2 cellular contexts compared by ENCODE assay signal in the genomic region with DNA sequence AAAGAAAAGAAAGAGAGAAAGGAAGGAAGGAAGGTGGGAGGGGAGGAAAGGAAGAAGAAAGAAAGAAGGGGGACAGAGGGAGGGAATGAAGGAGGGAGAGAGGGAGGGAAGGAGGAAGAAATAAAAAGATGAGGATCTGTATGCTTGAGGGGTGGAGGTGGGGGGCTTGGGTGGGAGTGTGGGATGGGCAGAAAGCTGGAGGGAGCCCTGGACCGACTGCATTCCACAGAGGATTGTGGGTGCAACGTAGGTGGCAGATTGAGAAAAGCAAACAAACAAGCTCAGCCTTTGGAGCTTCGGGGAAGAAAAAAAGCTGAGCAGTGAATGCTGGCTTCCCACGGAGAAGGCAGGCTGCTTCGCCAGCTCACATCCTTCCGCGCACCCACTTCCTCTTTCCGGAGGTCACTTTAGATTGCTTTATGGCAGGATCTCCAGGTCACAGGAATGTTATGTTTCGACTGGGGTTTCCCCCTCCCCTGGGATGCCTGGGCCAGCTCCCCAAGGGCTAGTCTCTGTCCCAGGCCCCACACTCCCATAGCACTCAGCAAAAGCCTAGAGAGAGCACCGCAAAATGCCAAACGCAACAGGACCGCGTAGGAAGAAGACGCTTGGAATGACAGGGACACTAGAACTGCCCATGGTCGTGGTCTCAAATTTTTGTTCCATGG.
TF ChIP-seq lines count a peak whose summit lies in the region.

No MANE protein-coding gene starts in this region.

TF ChIP-seq in A549, 52 proteins besides CTCF, POLR2A, EP300 and RAD21:
- TF ChIP-seq, protein P1, sequence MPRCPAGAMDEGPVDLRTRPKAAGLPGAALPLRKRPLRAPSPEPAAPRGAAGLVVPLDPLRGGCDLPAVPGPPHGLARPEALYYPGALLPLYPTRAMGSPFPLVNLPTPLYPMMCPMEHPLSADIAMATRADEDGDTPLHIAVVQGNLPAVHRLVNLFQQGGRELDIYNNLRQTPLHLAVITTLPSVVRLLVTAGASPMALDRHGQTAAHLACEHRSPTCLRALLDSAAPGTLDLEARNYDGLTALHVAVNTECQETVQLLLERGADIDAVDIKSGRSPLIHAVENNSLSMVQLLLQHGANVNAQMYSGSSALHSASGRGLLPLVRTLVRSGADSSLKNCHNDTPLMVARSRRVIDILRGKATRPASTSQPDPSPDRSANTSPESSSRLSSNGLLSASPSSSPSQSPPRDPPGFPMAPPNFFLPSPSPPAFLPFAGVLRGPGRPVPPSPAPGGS (IDR thresholded peaks at IDR 0.05) = peak; percentile 46; the same call in 1 of the 3 replicates
- TF ChIP-seq CHD2 (IDR thresholded peaks at IDR 0.05; ENCODE audit: low read length, partially characterized antibody) (no peak), JUN (IDR thresholded peaks at IDR 0.05) (peak in 1 of 2 experiments; percentile 41; a peak in 2 of 5 replicates)
- TF ChIP-seq, protein P2, sequence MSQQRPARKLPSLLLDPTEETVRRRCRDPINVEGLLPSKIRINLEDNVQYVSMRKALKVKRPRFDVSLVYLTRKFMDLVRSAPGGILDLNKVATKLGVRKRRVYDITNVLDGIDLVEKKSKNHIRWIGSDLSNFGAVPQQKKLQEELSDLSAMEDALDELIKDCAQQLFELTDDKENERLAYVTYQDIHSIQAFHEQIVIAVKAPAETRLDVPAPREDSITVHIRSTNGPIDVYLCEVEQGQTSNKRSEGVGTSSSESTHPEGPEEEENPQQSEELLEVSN (IDR thresholded peaks at IDR 0.05; ENCODE audit: borderline replicate concordance, low read depth) = 0 out of 2 replicates have a peak, but pooled peaks have one; percentile 29
- TF ChIP-seq, protein P3, sequence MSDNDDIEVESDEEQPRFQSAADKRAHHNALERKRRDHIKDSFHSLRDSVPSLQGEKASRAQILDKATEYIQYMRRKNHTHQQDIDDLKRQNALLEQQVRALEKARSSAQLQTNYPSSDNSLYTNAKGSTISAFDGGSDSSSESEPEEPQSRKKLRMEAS (IDR thresholded peaks at IDR 0.05) = peak; percentile 39

TF ChIP-seq in HepG2, 621 proteins besides CTCF, POLR2A, EP300 and RAD21 (continued from another document and continues in another):
- TF ChIP-seq, protein P4, sequence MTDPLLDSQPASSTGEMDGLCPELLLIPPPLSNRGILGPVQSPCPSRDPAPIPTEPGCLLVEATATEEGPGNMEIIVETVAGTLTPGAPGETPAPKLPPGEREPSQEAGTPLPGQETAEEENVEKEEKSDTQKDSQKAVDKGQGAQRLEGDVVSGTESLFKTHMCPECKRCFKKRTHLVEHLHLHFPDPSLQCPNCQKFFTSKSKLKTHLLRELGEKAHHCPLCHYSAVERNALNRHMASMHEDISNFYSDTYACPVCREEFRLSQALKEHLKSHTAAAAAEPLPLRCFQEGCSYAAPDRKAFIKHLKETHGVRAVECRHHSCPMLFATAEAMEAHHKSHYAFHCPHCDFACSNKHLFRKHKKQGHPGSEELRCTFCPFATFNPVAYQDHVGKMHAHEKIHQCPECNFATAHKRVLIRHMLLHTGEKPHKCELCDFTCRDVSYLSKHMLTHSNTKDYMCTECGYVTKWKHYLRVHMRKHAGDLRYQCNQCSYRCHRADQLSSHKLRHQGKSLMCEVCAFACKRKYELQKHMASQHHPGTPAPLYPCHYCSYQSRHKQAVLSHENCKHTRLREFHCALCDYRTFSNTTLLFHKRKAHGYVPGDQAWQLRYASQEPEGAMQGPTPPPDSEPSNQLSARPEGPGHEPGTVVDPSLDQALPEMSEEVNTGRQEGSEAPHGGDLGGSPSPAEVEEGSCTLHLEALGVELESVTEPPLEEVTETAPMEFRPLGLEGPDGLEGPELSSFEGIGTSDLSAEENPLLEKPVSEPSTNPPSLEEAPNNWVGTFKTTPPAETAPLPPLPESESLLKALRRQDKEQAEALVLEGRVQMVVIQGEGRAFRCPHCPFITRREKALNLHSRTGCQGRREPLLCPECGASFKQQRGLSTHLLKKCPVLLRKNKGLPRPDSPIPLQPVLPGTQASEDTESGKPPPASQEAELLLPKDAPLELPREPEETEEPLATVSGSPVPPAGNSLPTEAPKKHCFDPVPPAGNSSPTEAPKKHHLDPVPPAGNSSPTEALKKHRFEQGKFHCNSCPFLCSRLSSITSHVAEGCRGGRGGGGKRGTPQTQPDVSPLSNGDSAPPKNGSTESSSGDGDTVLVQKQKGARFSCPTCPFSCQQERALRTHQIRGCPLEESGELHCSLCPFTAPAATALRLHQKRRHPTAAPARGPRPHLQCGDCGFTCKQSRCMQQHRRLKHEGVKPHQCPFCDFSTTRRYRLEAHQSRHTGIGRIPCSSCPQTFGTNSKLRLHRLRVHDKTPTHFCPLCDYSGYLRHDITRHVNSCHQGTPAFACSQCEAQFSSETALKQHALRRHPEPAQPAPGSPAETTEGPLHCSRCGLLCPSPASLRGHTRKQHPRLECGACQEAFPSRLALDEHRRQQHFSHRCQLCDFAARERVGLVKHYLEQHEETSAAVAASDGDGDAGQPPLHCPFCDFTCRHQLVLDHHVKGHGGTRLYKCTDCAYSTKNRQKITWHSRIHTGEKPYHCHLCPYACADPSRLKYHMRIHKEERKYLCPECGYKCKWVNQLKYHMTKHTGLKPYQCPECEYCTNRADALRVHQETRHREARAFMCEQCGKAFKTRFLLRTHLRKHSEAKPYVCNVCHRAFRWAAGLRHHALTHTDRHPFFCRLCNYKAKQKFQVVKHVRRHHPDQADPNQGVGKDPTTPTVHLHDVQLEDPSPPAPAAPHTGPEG (CRISPR knock-in tag; IDR thresholded peaks at IDR 0.05) = no peak
- TF ChIP-seq ZNF562 (CRISPR knock-in tag; IDR thresholded peaks at IDR 0.05; ENCODE audit: borderline replicate concordance) = no peak
- TF ChIP-seq, protein P5, sequence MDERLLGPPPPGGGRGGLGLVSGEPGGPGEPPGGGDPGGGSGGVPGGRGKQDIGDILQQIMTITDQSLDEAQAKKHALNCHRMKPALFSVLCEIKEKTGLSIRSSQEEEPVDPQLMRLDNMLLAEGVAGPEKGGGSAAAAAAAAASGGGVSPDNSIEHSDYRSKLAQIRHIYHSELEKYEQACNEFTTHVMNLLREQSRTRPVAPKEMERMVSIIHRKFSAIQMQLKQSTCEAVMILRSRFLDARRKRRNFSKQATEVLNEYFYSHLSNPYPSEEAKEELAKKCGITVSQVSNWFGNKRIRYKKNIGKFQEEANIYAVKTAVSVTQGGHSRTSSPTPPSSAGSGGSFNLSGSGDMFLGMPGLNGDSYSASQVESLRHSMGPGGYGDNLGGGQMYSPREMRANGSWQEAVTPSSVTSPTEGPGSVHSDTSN (CRISPR knock-in tag; IDR thresholded peaks at IDR 0.05) = no peak
- TF ChIP-seq ZNF441 (CRISPR knock-in tag; IDR thresholded peaks at IDR 0.05; ENCODE audit: borderline replicate concordance) = no peak; the same call in 1 of the 2 replicates
- no peak for TF ChIP-seq KDM1A (CRISPR knock-in tag; IDR thresholded peaks at IDR 0.05)
- peak; percentile 77 for TF ChIP-seq PHF21A (CRISPR knock-in tag; IDR thresholded peaks at IDR 0.05)
- no peak for TF ChIP-seq NCOA1 (CRISPR knock-in tag; IDR thresholded peaks at IDR 0.05)
- TF ChIP-seq NFE2L2 (IDR thresholded peaks at IDR 0.05; ENCODE audit: low read length) = no peak
- no peak for TF ChIP-seq SATB2 (CRISPR knock-in tag; IDR thresholded peaks at IDR 0.05)
- no peak; the same call in 1 of the 2 replicates for TF ChIP-seq FOXK1 (CRISPR knock-in tag; IDR thresholded peaks at IDR 0.05; ENCODE audit: borderline replicate concordance, low read depth)
- 0 out of 2 replicates have a peak, but pooled peaks have one; percentile 32 for TF ChIP-seq KDM4B (CRISPR knock-in tag; IDR thresholded peaks at IDR 0.05)
- peak; percentile 40 to 54; a peak in 3 of 4 replicates for TF ChIP-seq MAFK (conservative IDR thresholded peaks at IDR 0.05 in 1 of 2, IDR thresholded peaks at IDR 0.05 in 1 of 2; ENCODE audit: low read length in 2 of 2)
- no peak for TF ChIP-seq SYNCRIP (IDR thresholded peaks at IDR 0.05; ENCODE audit: insufficient read depth, low read depth, low read length)
- TF ChIP-seq FIP1L1 (IDR thresholded peaks at IDR 0.05; ENCODE audit: borderline replicate concordance, insufficient read depth, low read depth, low read length) = no peak
- no peak for TF ChIP-seq ZNF282 (IDR thresholded peaks at IDR 0.05; ENCODE audit: partially characterized antibody)
- TF ChIP-seq ELF4 (CRISPR knock-in tag; IDR thresholded peaks at IDR 0.05; ENCODE audit: borderline replicate concordance) = peak; percentile 64
- TF ChIP-seq, protein P6, sequence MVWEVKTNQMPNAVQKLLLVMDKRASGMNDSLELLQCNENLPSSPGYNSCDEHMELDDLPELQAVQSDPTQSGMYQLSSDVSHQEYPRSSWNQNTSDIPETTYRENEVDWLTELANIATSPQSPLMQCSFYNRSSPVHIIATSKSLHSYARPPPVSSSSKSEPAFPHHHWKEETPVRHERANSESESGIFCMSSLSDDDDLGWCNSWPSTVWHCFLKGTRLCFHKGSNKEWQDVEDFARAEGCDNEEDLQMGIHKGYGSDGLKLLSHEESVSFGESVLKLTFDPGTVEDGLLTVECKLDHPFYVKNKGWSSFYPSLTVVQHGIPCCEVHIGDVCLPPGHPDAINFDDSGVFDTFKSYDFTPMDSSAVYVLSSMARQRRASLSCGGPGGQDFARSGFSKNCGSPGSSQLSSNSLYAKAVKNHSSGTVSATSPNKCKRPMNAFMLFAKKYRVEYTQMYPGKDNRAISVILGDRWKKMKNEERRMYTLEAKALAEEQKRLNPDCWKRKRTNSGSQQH (CRISPR knock-in tag; IDR thresholded peaks at IDR 0.05; ENCODE audit: low read depth) = 0 out of 2 replicates have a peak, but pooled peaks have one; percentile 7
- TF ChIP-seq ZC3H13 (CRISPR knock-in tag; IDR thresholded peaks at IDR 0.05) = no peak
- TF ChIP-seq RNF2 (conservative IDR thresholded peaks at IDR 0.05; ENCODE audit: low read depth) = no peak
- no peak for TF ChIP-seq SMAD9 (CRISPR knock-in tag; IDR thresholded peaks at IDR 0.05)
- no peak for TF ChIP-seq MTF2 (CRISPR knock-in tag; IDR thresholded peaks at IDR 0.05; ENCODE audit: borderline replicate concordance)
- no peak for TF ChIP-seq HOXA7 (CRISPR knock-in tag; IDR thresholded peaks at IDR 0.05)
- no peak for TF ChIP-seq RORA (CRISPR knock-in tag; IDR thresholded peaks at IDR 0.05)
- TF ChIP-seq ZNF724P (CRISPR knock-in tag; IDR thresholded peaks at IDR 0.05; ENCODE audit: borderline replicate concordance) = no peak
- no peak for TF ChIP-seq ZNF333 (CRISPR knock-in tag; IDR thresholded peaks at IDR 0.05; ENCODE audit: borderline replicate concordance)
- peak; percentile 51; the same call in 1 of the 2 replicates for TF ChIP-seq KDM3A (CRISPR knock-in tag; IDR thresholded peaks at IDR 0.05; ENCODE audit: low read depth)
- no peak for TF ChIP-seq ARHGAP35 (CRISPR knock-in tag; IDR thresholded peaks at IDR 0.05; ENCODE audit: borderline replicate concordance)
- no peak for TF ChIP-seq SMYD3 (CRISPR knock-in tag; IDR thresholded peaks at IDR 0.05)
- 0 out of 2 replicates have a peak, but pooled peaks have one; percentile 31 for TF ChIP-seq ZBTB42 (CRISPR knock-in tag; IDR thresholded peaks at IDR 0.05)
- TF ChIP-seq AGO2 (optimal IDR thresholded peaks at IDR 0.05; ENCODE audit: low read depth, low read length) = no peak
- TF ChIP-seq ETV5 (CRISPR knock-in tag; IDR thresholded peaks at IDR 0.05; ENCODE audit: borderline replicate concordance) = peak; percentile 98
- TF ChIP-seq, protein P7, sequence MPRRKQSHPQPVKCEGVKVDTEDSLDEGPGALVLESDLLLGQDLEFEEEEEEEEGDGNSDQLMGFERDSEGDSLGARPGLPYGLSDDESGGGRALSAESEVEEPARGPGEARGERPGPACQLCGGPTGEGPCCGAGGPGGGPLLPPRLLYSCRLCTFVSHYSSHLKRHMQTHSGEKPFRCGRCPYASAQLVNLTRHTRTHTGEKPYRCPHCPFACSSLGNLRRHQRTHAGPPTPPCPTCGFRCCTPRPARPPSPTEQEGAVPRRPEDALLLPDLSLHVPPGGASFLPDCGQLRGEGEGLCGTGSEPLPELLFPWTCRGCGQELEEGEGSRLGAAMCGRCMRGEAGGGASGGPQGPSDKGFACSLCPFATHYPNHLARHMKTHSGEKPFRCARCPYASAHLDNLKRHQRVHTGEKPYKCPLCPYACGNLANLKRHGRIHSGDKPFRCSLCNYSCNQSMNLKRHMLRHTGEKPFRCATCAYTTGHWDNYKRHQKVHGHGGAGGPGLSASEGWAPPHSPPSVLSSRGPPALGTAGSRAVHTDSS (CRISPR knock-in tag; conservative IDR thresholded peaks at IDR 0.05) = no peak
- TF ChIP-seq HNRNPK (IDR thresholded peaks at IDR 0.05; ENCODE audit: low read depth, low read length, poor library complexity, severe bottlenecking) = peak; percentile 55
- TF ChIP-seq, protein P8, sequence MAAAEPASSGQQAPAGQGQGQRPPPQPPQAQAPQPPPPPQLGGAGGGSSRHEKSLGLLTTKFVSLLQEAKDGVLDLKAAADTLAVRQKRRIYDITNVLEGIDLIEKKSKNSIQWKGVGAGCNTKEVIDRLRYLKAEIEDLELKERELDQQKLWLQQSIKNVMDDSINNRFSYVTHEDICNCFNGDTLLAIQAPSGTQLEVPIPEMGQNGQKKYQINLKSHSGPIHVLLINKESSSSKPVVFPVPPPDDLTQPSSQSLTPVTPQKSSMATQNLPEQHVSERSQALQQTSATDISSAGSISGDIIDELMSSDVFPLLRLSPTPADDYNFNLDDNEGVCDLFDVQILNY (CRISPR knock-in tag; conservative IDR thresholded peaks at IDR 0.05) = no peak
- TF ChIP-seq NPAS2 (CRISPR knock-in tag; IDR thresholded peaks at IDR 0.05; ENCODE audit: borderline replicate concordance) = no peak
- no peak for TF ChIP-seq CAMTA2 (CRISPR knock-in tag; IDR thresholded peaks at IDR 0.05; ENCODE audit: borderline replicate concordance)
- no peak; the same call in 1 of the 2 replicates for TF ChIP-seq NCOR1 (IDR thresholded peaks at IDR 0.05; ENCODE audit: borderline replicate concordance, low read length)
- no peak for TF ChIP-seq STAT5B (CRISPR knock-in tag; IDR thresholded peaks at IDR 0.05)
- TF ChIP-seq, protein P9, sequence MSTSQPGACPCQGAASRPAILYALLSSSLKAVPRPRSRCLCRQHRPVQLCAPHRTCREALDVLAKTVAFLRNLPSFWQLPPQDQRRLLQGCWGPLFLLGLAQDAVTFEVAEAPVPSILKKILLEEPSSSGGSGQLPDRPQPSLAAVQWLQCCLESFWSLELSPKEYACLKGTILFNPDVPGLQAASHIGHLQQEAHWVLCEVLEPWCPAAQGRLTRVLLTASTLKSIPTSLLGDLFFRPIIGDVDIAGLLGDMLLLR (CRISPR knock-in tag; IDR thresholded peaks at IDR 0.05) = no peak
